Comparison of ENCODE assay signal across 2 cellular contexts in the genomic region with DNA sequence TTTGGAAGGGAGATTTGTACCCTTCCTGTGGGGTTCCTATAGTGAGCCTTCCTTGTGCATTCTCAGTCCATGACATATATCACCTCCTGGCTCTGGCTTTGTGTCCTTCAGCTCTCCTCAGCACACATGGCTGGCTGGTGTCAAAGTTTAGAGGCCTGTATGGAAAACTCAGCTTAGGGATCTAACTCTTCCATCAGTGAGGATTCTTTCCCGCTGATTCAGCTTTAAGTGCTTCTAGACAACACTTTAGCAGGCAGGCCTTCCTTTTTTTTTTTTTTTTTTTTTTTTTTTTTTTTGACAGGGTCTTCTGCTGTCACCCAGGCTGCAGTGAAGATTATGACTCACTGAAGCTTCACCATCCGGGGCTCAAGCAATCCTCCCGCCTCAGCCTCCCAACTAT.
TF ChIP-seq lines count a peak whose summit lies in the region.

No MANE protein-coding gene starts in this region.

TF ChIP-seq in SK-N-SH treated with all-trans-retinoic acid at 6 μM for 48 hours, 23 proteins besides CTCF, POLR2A, EP300 and RAD21 (continued from another document):
- TF ChIP-seq RARB (CRISPR knock-in tag; IDR thresholded peaks at IDR 0.05) (no peak), CSDC2 (CRISPR knock-in tag; IDR thresholded peaks at IDR 0.05) (no peak), ZNF70 (CRISPR knock-in tag; IDR thresholded peaks at IDR 0.05) (no peak), ZNF565 (CRISPR knock-in tag; conservative IDR thresholded peaks at IDR 0.05; ENCODE audit: low read depth) (no peak), ZFP3 (CRISPR knock-in tag; IDR thresholded peaks at IDR 0.05) (no peak), PPARA (CRISPR knock-in tag; IDR thresholded peaks at IDR 0.05; ENCODE audit: borderline replicate concordance) (no peak), ISL1 (CRISPR knock-in tag; IDR thresholded peaks at IDR 0.05) (no peak), OSR1 (CRISPR knock-in tag; IDR thresholded peaks at IDR 0.05) (no peak), TOX (CRISPR knock-in tag; IDR thresholded peaks at IDR 0.05; ENCODE audit: borderline replicate concordance) (no peak), GLIS3 (CRISPR knock-in tag; IDR thresholded peaks at IDR 0.05) (no peak), ZFP30 (CRISPR knock-in tag; IDR thresholded peaks at IDR 0.05) (no peak), SNAI2 (CRISPR knock-in tag; IDR thresholded peaks at IDR 0.05) (no peak)
- TF ChIP-seq, protein P1, sequence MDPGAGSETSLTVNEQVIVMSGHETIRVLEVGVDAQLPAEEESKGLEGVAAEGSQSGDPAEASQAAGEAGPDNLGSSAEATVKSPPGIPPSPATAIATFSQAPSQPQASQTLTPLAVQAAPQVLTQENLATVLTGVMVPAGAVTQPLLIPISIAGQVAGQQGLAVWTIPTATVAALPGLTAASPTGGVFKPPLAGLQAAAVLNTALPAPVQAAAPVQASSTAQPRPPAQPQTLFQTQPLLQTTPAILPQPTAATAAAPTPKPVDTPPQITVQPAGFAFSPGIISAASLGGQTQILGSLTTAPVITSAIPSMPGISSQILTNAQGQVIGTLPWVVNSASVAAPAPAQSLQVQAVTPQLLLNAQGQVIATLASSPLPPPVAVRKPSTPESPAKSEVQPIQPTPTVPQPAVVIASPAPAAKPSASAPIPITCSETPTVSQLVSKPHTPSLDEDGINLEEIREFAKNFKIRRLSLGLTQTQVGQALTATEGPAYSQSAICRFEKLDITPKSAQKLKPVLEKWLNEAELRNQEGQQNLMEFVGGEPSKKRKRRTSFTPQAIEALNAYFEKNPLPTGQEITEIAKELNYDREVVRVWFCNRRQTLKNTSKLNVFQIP (CRISPR knock-in tag; IDR thresholded peaks at IDR 0.05; ENCODE audit: borderline replicate concordance, low read depth), result no peak
- TF ChIP-seq, protein P2, sequence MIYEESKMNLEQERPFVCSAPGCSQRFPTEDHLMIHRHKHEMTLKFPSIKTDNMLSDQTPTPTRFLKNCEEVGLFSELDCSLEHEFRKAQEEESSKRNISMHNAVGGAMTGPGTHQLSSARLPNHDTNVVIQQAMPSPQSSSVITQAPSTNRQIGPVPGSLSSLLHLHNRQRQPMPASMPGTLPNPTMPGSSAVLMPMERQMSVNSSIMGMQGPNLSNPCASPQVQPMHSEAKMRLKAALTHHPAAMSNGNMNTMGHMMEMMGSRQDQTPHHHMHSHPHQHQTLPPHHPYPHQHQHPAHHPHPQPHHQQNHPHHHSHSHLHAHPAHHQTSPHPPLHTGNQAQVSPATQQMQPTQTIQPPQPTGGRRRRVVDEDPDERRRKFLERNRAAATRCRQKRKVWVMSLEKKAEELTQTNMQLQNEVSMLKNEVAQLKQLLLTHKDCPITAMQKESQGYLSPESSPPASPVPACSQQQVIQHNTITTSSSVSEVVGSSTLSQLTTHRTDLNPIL (CRISPR knock-in tag; IDR thresholded peaks at IDR 0.05; ENCODE audit: low read depth), result no peak
- TF ChIP-seq, protein P3, sequence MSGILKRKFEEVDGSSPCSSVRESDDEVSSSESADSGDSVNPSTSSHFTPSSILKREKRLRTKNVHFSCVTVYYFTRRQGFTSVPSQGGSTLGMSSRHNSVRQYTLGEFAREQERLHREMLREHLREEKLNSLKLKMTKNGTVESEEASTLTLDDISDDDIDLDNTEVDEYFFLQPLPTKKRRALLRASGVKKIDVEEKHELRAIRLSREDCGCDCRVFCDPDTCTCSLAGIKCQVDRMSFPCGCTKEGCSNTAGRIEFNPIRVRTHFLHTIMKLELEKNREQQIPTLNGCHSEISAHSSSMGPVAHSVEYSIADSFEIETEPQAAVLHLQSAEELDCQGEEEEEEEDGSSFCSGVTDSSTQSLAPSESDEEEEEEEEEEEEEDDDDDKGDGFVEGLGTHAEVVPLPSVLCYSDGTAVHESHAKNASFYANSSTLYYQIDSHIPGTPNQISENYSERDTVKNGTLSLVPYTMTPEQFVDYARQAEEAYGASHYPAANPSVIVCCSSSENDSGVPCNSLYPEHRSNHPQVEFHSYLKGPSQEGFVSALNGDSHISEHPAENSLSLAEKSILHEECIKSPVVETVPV (CRISPR knock-in tag; IDR thresholded peaks at IDR 0.05), result no peak
TF ChIP-seq in SK-N-SH treated with all-trans-retinoic acid at 6 μM for 48 hours: peak in this region for 0.

TF ChIP-seq in SK-N-SH, 30 proteins besides CTCF, POLR2A, EP300 and RAD21 (continued from another document):
- TF ChIP-seq RCOR1 (IDR thresholded peaks at IDR 0.05; ENCODE audit: low read length) (no peak), NRF1 (IDR thresholded peaks at IDR 0.05; ENCODE audit: low read depth, low read length) (no peak), SMC3 (IDR thresholded peaks at IDR 0.05; ENCODE audit: low read depth, low read length) (no peak), GABPA (IDR thresholded peaks at IDR 0.05; ENCODE audit: low read depth) (no peak), MXI1 (IDR thresholded peaks at IDR 0.05; ENCODE audit: low read depth, low read length) (no peak), GATA2 (CRISPR knock-in tag; IDR thresholded peaks at IDR 0.05) (no peak), ELF1 (IDR thresholded peaks at IDR 0.05) (no peak), MEF2A (IDR thresholded peaks at IDR 0.05; ENCODE audit: borderline replicate concordance, low read depth) (no peak), TCF12 (IDR thresholded peaks at IDR 0.05) (no peak), YY1 (IDR thresholded peaks at IDR 0.05; ENCODE audit: low read depth) (no peak), TEAD4 (IDR thresholded peaks at IDR 0.05; ENCODE audit: borderline replicate concordance, insufficient read depth) (no peak), FOXJ3 (CRISPR knock-in tag; IDR thresholded peaks at IDR 0.05) (no peak)
- TF ChIP-seq, protein P4, sequence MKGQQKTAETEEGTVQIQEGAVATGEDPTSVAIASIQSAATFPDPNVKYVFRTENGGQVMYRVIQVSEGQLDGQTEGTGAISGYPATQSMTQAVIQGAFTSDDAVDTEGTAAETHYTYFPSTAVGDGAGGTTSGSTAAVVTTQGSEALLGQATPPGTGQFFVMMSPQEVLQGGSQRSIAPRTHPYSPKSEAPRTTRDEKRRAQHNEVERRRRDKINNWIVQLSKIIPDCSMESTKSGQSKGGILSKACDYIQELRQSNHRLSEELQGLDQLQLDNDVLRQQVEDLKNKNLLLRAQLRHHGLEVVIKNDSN (IDR thresholded peaks at IDR 0.05; ENCODE audit: borderline replicate concordance, low read depth), result no peak
- TF ChIP-seq, protein P5, sequence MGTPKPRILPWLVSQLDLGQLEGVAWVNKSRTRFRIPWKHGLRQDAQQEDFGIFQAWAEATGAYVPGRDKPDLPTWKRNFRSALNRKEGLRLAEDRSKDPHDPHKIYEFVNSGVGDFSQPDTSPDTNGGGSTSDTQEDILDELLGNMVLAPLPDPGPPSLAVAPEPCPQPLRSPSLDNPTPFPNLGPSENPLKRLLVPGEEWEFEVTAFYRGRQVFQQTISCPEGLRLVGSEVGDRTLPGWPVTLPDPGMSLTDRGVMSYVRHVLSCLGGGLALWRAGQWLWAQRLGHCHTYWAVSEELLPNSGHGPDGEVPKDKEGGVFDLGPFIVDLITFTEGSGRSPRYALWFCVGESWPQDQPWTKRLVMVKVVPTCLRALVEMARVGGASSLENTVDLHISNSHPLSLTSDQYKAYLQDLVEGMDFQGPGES (IDR thresholded peaks at IDR 0.05; ENCODE audit: low read depth, low read length), result no peak
- TF ChIP-seq, protein P6, sequence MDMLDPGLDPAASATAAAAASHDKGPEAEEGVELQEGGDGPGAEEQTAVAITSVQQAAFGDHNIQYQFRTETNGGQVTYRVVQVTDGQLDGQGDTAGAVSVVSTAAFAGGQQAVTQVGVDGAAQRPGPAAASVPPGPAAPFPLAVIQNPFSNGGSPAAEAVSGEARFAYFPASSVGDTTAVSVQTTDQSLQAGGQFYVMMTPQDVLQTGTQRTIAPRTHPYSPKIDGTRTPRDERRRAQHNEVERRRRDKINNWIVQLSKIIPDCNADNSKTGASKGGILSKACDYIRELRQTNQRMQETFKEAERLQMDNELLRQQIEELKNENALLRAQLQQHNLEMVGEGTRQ (IDR thresholded peaks at IDR 0.05; ENCODE audit: borderline replicate concordance, low read depth, low read length), result no peak
